In the genomic region with DNA sequence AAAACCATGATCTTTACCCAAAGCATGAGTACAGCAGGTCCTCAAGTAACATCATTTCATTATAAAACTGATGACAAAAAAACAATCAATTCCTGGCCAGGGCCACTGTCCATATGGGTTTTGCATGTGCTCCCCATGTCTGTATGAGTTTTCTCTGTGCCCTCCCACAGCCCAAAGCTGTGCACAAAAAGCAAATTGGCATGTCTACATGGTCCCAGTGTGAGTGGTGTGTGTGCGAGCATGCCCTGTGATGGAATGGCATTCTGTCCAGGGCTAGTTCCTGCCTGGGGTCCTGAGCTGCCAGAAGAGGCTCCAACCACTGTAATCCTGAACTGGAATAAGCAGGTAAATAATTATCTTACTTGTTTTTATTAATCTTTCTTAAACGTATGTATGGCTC, we compare ENCODE assay signal across 1 cellular context.
TF ChIP-seq lines count a peak whose summit lies in the region.

No MANE protein-coding gene starts in this region.

TF ChIP-seq in HepG2, 621 proteins besides CTCF, POLR2A, EP300 and RAD21:
- TF ChIP-seq, protein P1, sequence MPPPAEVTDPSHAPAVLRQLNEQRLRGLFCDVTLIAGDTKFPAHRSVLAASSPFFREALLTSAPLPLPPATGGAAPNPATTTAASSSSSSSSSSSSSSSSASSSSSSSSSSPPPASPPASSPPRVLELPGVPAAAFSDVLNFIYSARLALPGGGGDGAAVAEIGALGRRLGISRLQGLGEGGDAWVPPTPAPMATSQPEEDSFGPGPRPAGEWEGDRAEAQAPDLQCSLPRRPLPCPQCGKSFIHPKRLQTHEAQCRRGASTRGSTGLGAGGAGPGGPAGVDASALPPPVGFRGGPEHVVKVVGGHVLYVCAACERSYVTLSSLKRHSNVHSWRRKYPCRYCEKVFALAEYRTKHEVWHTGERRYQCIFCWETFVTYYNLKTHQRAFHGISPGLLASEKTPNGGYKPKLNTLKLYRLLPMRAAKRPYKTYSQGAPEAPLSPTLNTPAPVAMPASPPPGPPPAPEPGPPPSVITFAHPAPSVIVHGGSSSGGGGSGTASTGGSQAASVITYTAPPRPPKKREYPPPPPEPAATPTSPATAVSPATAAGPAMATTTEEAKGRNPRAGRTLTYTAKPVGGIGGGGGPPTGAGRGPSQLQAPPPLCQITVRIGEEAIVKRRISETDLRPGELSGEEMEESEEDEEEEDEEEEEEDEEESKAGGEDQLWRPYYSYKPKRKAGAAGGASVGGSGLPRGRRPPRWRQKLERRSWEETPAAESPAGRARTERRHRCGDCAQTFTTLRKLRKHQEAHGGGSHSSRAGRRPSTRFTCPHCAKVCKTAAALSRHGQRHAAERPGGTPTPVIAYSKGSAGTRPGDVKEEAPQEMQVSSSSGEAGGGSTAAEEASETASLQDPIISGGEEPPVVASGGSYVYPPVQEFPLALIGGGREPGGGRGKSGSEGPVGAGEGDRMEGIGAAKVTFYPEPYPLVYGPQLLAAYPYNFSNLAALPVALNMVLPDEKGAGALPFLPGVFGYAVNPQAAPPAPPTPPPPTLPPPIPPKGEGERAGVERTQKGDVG (CRISPR knock-in tag; IDR thresholded peaks at IDR 0.05; ENCODE audit: borderline replicate concordance): no peak
- TF ChIP-seq, protein P2, sequence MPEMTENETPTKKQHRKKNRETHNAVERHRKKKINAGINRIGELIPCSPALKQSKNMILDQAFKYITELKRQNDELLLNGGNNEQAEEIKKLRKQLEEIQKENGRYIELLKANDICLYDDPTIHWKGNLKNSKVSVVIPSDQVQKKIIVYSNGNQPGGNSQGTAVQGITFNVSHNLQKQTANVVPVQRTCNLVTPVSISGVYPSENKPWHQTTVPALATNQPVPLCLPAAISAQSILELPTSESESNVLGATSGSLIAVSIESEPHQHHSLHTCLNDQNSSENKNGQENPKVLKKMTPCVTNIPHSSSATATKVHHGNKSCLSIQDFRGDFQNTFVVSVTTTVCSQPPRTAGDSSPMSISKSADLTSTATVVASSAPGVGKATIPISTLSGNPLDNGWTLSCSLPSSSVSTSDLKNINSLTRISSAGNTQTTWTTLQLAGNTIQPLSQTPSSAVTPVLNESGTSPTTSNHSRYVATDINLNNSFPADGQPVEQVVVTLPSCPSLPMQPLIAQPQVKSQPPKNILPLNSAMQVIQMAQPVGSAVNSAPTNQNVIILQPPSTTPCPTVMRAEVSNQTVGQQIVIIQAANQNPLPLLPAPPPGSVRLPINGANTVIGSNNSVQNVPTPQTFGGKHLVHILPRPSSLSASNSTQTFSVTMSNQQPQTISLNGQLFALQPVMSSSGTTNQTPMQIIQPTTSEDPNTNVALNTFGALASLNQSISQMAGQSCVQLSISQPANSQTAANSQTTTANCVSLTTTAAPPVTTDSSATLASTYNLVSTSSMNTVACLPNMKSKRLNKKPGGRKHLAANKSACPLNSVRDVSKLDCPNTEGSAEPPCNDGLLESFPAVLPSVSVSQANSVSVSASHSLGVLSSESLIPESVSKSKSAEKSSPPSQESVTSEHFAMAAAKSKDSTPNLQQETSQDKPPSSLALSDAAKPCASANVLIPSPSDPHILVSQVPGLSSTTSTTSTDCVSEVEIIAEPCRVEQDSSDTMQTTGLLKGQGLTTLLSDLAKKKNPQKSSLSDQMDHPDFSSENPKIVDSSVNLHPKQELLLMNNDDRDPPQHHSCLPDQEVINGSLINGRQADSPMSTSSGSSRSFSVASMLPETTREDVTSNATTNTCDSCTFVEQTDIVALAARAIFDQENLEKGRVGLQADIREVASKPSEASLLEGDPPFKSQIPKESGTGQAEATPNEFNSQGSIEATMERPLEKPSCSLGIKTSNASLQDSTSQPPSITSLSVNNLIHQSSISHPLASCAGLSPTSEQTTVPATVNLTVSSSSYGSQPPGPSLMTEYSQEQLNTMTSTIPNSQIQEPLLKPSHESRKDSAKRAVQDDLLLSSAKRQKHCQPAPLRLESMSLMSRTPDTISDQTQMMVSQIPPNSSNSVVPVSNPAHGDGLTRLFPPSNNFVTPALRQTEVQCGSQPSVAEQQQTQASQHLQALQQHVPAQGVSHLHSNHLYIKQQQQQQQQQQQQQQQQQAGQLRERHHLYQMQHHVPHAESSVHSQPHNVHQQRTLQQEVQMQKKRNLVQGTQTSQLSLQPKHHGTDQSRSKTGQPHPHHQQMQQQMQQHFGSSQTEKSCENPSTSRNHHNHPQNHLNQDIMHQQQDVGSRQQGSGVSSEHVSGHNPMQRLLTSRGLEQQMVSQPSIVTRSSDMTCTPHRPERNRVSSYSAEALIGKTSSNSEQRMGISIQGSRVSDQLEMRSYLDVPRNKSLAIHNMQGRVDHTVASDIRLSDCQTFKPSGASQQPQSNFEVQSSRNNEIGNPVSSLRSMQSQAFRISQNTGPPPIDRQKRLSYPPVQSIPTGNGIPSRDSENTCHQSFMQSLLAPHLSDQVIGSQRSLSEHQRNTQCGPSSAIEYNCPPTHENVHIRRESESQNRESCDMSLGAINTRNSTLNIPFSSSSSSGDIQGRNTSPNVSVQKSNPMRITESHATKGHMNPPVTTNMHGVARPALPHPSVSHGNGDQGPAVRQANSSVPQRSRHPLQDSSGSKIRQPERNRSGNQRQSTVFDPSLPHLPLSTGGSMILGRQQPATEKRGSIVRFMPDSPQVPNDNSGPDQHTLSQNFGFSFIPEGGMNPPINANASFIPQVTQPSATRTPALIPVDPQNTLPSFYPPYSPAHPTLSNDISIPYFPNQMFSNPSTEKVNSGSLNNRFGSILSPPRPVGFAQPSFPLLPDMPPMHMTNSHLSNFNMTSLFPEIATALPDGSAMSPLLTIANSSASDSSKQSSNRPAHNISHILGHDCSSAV (CRISPR knock-in tag; IDR thresholded peaks at IDR 0.05; ENCODE audit: borderline replicate concordance): no peak
- TF ChIP-seq, protein P3, sequence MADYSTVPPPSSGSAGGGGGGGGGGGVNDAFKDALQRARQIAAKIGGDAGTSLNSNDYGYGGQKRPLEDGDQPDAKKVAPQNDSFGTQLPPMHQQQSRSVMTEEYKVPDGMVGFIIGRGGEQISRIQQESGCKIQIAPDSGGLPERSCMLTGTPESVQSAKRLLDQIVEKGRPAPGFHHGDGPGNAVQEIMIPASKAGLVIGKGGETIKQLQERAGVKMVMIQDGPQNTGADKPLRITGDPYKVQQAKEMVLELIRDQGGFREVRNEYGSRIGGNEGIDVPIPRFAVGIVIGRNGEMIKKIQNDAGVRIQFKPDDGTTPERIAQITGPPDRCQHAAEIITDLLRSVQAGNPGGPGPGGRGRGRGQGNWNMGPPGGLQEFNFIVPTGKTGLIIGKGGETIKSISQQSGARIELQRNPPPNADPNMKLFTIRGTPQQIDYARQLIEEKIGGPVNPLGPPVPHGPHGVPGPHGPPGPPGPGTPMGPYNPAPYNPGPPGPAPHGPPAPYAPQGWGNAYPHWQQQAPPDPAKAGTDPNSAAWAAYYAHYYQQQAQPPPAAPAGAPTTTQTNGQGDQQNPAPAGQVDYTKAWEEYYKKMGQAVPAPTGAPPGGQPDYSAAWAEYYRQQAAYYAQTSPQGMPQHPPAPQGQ (CRISPR knock-in tag; IDR thresholded peaks at IDR 0.05; ENCODE audit: borderline replicate concordance): no peak
- TF ChIP-seq TAF1 (CRISPR knock-in tag; IDR thresholded peaks at IDR 0.05) (no peak), ZNF570 (CRISPR knock-in tag; IDR thresholded peaks at IDR 0.05; ENCODE audit: borderline replicate concordance) (no peak), SIN3A (IDR thresholded peaks at IDR 0.05; ENCODE audit: borderline replicate concordance, low read depth, low read length) (no peak), SOX6 (IDR thresholded peaks at IDR 0.05) (no peak), SOX6 (CRISPR knock-in tag; IDR thresholded peaks at IDR 0.05) (no peak), JARID2 (CRISPR knock-in tag; IDR thresholded peaks at IDR 0.05; ENCODE audit: insufficient replicate concordance) (no peak), ZNF782 (CRISPR knock-in tag; IDR thresholded peaks at IDR 0.05; ENCODE audit: borderline replicate concordance) (no peak), TEAD2 (CRISPR knock-in tag; IDR thresholded peaks at IDR 0.05) (no peak), ZNF773 (CRISPR knock-in tag; IDR thresholded peaks at IDR 0.05; ENCODE audit: borderline replicate concordance) (no peak), WIZ (CRISPR knock-in tag; IDR thresholded peaks at IDR 0.05) (no peak), ZNF343 (CRISPR knock-in tag; IDR thresholded peaks at IDR 0.05) (no peak), ZNF781 (CRISPR knock-in tag; IDR thresholded peaks at IDR 0.05; ENCODE audit: borderline replicate concordance, not compliant biosample characterization) (no peak), SUZ12 (IDR thresholded peaks at IDR 0.05; ENCODE audit: low read depth, low read length) (no peak), ZNF790 (CRISPR knock-in tag; IDR thresholded peaks at IDR 0.05; ENCODE audit: borderline replicate concordance) (no peak)
- TF ChIP-seq, protein P4, sequence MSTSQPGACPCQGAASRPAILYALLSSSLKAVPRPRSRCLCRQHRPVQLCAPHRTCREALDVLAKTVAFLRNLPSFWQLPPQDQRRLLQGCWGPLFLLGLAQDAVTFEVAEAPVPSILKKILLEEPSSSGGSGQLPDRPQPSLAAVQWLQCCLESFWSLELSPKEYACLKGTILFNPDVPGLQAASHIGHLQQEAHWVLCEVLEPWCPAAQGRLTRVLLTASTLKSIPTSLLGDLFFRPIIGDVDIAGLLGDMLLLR (CRISPR knock-in tag; IDR thresholded peaks at IDR 0.05): no peak
- TF ChIP-seq, protein P5, sequence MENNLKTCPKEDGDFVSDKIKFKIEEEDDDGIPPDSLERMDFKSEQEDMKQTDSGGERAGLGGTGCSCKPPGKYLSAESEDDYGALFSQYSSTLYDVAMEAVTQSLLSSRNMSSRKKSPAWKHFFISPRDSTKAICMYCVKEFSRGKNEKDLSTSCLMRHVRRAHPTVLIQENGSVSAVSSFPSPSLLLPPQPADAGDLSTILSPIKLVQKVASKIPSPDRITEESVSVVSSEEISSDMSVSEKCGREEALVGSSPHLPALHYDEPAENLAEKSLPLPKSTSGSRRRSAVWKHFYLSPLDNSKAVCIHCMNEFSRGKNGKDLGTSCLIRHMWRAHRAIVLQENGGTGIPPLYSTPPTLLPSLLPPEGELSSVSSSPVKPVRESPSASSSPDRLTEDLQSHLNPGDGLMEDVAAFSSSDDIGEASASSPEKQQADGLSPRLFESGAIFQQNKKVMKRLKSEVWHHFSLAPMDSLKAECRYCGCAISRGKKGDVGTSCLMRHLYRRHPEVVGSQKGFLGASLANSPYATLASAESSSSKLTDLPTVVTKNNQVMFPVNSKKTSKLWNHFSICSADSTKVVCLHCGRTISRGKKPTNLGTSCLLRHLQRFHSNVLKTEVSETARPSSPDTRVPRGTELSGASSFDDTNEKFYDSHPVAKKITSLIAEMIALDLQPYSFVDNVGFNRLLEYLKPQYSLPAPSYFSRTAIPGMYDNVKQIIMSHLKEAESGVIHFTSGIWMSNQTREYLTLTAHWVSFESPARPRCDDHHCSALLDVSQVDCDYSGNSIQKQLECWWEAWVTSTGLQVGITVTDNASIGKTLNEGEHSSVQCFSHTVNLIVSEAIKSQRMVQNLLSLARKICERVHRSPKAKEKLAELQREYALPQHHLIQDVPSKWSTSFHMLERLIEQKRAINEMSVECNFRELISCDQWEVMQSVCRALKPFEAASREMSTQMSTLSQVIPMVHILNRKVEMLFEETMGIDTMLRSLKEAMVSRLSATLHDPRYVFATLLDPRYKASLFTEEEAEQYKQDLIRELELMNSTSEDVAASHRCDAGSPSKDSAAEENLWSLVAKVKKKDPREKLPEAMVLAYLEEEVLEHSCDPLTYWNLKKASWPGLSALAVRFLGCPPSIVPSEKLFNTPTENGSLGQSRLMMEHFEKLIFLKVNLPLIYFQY (CRISPR knock-in tag; IDR thresholded peaks at IDR 0.05; ENCODE audit: borderline replicate concordance): no peak
- TF ChIP-seq, protein P6, sequence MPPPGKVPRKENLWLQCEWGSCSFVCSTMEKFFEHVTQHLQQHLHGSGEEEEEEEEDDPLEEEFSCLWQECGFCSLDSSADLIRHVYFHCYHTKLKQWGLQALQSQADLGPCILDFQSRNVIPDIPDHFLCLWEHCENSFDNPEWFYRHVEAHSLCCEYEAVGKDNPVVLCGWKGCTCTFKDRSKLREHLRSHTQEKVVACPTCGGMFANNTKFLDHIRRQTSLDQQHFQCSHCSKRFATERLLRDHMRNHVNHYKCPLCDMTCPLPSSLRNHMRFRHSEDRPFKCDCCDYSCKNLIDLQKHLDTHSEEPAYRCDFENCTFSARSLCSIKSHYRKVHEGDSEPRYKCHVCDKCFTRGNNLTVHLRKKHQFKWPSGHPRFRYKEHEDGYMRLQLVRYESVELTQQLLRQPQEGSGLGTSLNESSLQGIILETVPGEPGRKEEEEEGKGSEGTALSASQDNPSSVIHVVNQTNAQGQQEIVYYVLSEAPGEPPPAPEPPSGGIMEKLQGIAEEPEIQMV (CRISPR knock-in tag; IDR thresholded peaks at IDR 0.05; ENCODE audit: low read depth): no peak
